ENCODE assay signal across 1 cellular context in genomic region chr10:112379635-112380296, GRCh38.
A peak's percentile ranks its signal among the peaks of the same experiment; 100 is the strongest.
TF ChIP-seq lines count a peak whose summit lies in the region.

No MANE protein-coding gene starts in this region.

TF ChIP-seq in HepG2, 621 proteins besides CTCF, POLR2A, EP300 and RAD21 (continued from another document and continues in another):
- no peak for TF ChIP-seq ATM (IDR thresholded peaks at IDR 0.05; ENCODE audit: borderline replicate concordance)
- TF ChIP-seq, protein P1, sequence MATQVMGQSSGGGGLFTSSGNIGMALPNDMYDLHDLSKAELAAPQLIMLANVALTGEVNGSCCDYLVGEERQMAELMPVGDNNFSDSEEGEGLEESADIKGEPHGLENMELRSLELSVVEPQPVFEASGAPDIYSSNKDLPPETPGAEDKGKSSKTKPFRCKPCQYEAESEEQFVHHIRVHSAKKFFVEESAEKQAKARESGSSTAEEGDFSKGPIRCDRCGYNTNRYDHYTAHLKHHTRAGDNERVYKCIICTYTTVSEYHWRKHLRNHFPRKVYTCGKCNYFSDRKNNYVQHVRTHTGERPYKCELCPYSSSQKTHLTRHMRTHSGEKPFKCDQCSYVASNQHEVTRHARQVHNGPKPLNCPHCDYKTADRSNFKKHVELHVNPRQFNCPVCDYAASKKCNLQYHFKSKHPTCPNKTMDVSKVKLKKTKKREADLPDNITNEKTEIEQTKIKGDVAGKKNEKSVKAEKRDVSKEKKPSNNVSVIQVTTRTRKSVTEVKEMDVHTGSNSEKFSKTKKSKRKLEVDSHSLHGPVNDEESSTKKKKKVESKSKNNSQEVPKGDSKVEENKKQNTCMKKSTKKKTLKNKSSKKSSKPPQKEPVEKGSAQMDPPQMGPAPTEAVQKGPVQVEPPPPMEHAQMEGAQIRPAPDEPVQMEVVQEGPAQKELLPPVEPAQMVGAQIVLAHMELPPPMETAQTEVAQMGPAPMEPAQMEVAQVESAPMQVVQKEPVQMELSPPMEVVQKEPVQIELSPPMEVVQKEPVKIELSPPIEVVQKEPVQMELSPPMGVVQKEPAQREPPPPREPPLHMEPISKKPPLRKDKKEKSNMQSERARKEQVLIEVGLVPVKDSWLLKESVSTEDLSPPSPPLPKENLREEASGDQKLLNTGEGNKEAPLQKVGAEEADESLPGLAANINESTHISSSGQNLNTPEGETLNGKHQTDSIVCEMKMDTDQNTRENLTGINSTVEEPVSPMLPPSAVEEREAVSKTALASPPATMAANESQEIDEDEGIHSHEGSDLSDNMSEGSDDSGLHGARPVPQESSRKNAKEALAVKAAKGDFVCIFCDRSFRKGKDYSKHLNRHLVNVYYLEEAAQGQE (IDR thresholded peaks at IDR 0.05; ENCODE audit: borderline replicate concordance in 1 of 2, low read depth in 1 of 2, low read length in 2 of 2), result peak in 1 of 2 experiments; percentile 22; a peak in 1 of 4 replicates
- no peak for TF ChIP-seq SPEN (CRISPR knock-in tag; IDR thresholded peaks at IDR 0.05; ENCODE audit: low read depth)
- no peak for TF ChIP-seq ZFP36L2 (CRISPR knock-in tag; IDR thresholded peaks at IDR 0.05)
- TF ChIP-seq ZFYVE20 (CRISPR knock-in tag; IDR thresholded peaks at IDR 0.05; ENCODE audit: borderline replicate concordance, low read depth), result no peak
- TF ChIP-seq, protein P2, sequence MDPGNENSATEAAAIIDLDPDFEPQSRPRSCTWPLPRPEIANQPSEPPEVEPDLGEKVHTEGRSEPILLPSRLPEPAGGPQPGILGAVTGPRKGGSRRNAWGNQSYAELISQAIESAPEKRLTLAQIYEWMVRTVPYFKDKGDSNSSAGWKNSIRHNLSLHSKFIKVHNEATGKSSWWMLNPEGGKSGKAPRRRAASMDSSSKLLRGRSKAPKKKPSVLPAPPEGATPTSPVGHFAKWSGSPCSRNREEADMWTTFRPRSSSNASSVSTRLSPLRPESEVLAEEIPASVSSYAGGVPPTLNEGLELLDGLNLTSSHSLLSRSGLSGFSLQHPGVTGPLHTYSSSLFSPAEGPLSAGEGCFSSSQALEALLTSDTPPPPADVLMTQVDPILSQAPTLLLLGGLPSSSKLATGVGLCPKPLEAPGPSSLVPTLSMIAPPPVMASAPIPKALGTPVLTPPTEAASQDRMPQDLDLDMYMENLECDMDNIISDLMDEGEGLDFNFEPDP (CRISPR knock-in tag; conservative IDR thresholded peaks at IDR 0.05), result no peak
- TF ChIP-seq, protein P3, sequence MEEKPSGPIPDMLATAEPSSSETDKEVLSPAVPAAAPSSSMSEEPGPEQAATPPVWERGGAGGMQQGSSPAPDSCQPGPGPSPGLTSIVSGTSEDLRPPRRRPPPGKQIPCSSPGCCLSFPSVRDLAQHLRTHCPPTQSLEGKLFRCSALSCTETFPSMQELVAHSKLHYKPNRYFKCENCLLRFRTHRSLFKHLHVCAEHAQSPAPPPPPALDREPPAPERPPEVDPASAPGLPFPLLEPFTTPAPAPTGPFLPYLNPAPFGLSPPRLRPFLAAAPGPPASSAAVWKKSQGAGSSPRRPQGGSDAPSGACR (CRISPR knock-in tag; IDR thresholded peaks at IDR 0.05), result peak; percentile 34; the same call in 1 of the 2 replicates
- TF ChIP-seq HDAC2 (CRISPR knock-in tag; IDR thresholded peaks at IDR 0.05), result peak; percentile 30
- TF ChIP-seq NFKB2 (CRISPR knock-in tag; IDR thresholded peaks at IDR 0.05; ENCODE audit: borderline replicate concordance), result no peak
- TF ChIP-seq DPF2 (CRISPR knock-in tag; IDR thresholded peaks at IDR 0.05; ENCODE audit: borderline replicate concordance, low read depth), result no peak
- TF ChIP-seq ESRRA (CRISPR knock-in tag; IDR thresholded peaks at IDR 0.05; ENCODE audit: low read depth), result peak; percentile 99
- peak; percentile 53; the same call in 1 of the 2 replicates for TF ChIP-seq FOXO1 (CRISPR knock-in tag; IDR thresholded peaks at IDR 0.05)
- no peak for TF ChIP-seq DNMT1 (CRISPR knock-in tag; IDR thresholded peaks at IDR 0.05)
- no peak for TF ChIP-seq KMT2B (CRISPR knock-in tag; IDR thresholded peaks at IDR 0.05)
- TF ChIP-seq ZNF207 (IDR thresholded peaks at IDR 0.05; ENCODE audit: borderline replicate concordance), result no peak
- TF ChIP-seq ELF3 (CRISPR knock-in tag; IDR thresholded peaks at IDR 0.05), result 0 out of 2 replicates have a peak, but pooled peaks have one; percentile 5
- no peak for TF ChIP-seq ZNF674 (CRISPR knock-in tag; IDR thresholded peaks at IDR 0.05; ENCODE audit: low read depth)
- TF ChIP-seq ZNF407 (CRISPR knock-in tag; IDR thresholded peaks at IDR 0.05; ENCODE audit: not compliant biosample characterization), result no peak
- peak; percentile 50; the same call in 1 of the 2 replicates for TF ChIP-seq KDM5B (CRISPR knock-in tag; IDR thresholded peaks at IDR 0.05; ENCODE audit: borderline replicate concordance)
- no peak for TF ChIP-seq PBX3 (CRISPR knock-in tag; IDR thresholded peaks at IDR 0.05; ENCODE audit: borderline replicate concordance)
- no peak for TF ChIP-seq HBP1 (CRISPR knock-in tag; IDR thresholded peaks at IDR 0.05; ENCODE audit: low read depth)
- TF ChIP-seq PTBP1 (IDR thresholded peaks at IDR 0.05; ENCODE audit: low read depth, low read length, poor library complexity, severe bottlenecking), result no peak
- TF ChIP-seq ATRX (CRISPR knock-in tag; IDR thresholded peaks at IDR 0.05; ENCODE audit: borderline replicate concordance), result no peak
- TF ChIP-seq, protein P4, sequence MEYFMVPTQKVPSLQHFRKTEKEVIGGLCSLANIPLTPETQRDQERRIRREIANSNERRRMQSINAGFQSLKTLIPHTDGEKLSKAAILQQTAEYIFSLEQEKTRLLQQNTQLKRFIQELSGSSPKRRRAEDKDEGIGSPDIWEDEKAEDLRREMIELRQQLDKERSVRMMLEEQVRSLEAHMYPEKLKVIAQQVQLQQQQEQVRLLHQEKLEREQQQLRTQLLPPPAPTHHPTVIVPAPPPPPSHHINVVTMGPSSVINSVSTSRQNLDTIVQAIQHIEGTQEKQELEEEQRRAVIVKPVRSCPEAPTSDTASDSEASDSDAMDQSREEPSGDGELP (IDR thresholded peaks at IDR 0.05; ENCODE audit: borderline replicate concordance, low read depth), result peak; percentile 30; the same call in 1 of the 2 replicates
- TF ChIP-seq ZNF644 (CRISPR knock-in tag; IDR thresholded peaks at IDR 0.05; ENCODE audit: low read depth), result peak; percentile 56; the same call in 1 of the 2 replicates
- TF ChIP-seq ZNF749 (CRISPR knock-in tag; IDR thresholded peaks at IDR 0.05; ENCODE audit: borderline replicate concordance), result no peak
- TF ChIP-seq ZNF83 (CRISPR knock-in tag; IDR thresholded peaks at IDR 0.05; ENCODE audit: borderline replicate concordance), result no peak
- TF ChIP-seq ZNF143 (CRISPR knock-in tag; IDR thresholded peaks at IDR 0.05), result no peak
- no peak for TF ChIP-seq ZNF800 (CRISPR knock-in tag; IDR thresholded peaks at IDR 0.05)
- no peak for TF ChIP-seq JDP2 (CRISPR knock-in tag; IDR thresholded peaks at IDR 0.05; ENCODE audit: borderline replicate concordance)
- TF ChIP-seq HCFC1 (IDR thresholded peaks at IDR 0.05; ENCODE audit: low read depth, low read length), result no peak
- peak; percentile 28; the same call in 1 of the 2 replicates for TF ChIP-seq HOXA3 (CRISPR knock-in tag; IDR thresholded peaks at IDR 0.05)
- peak; percentile 19; the same call in 1 of the 2 replicates for TF ChIP-seq BCL6 (CRISPR knock-in tag; IDR thresholded peaks at IDR 0.05)
- 0 out of 2 replicates have a peak, but pooled peaks have one; percentile 73 for TF ChIP-seq ZMYM2 (CRISPR knock-in tag; IDR thresholded peaks at IDR 0.05)
- TF ChIP-seq UBTF (CRISPR knock-in tag; IDR thresholded peaks at IDR 0.05), result no peak
- TF ChIP-seq ZNF496 (CRISPR knock-in tag; IDR thresholded peaks at IDR 0.05; ENCODE audit: insufficient replicate concordance), result no peak
